8 cellular contexts compared by ENCODE assay signal in the genomic region with DNA sequence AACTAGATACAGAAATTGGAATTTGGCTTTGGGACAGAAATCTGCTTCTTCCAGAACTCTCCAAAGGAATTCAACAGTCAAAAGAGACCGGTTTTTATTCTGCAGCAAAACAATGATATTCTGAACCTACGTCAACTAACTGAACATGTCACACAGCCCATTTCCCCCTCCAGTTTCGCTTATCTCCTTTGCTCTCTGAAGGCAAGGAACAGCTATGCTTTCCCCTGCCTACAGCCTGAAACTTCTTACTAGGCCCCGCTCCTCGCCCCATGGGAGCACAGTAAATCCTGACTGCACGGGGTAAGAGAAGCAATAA. TPM values are rescaled to one million over a fixed set of nuclear protein-coding genes. Genes with fewer than 3 reads are reported as not detected.
DNase-seq lines count a peak whose midpoint lies in the region; ATAC-seq and TF ChIP-seq lines count a peak whose summit lies in the region.

No MANE protein-coding gene starts in this region.

- H3K9me3 ChIP-seq in SK-N-MC (ENCODE audit: low read depth, low read length) (no peaks in the 10 kb centered on the region), skeletal muscle satellite cell (replicated peaks; ENCODE audit: low read length) (no peaks in the 10 kb centered on the region)

- H3K27me3 ChIP-seq in skeletal muscle satellite cell (ENCODE audit: control insufficient read depth, insufficient read depth, low read length), result no peaks in the 10 kb centered on the region

- peak overlapping the region; percentile 86 for H3K4me2 ChIP-seq in skeletal muscle satellite cell (ENCODE audit: low read length)

- H3K9ac ChIP-seq in SK-N-MC (ENCODE audit: insufficient read length) (peak overlapping the region; percentile 73), skeletal muscle satellite cell (ENCODE audit: low read depth, low read length) (peak overlapping the region; percentile 84)

- H3K9me3 Mint-ChIP-seq in T-helper 2 cell treated with Interferon-gamma antibody and Interleukin-4, amounts not matched to agents 5 μg/mL and 100 μg/mL, for 36 hours, result no peaks in the 10 kb centered on the region

- H3K36me3 Mint-ChIP-seq in T-helper 2 cell treated with Interferon-gamma antibody and Interleukin-4, amounts not matched to agents 5 μg/mL and 100 μg/mL, for 36 hours (ENCODE audit: low read depth), result peaks cover 11% of the 10 kb centered on the region

- peak overlapping the region; percentile 94 for H3K27ac Mint-ChIP-seq in T-helper 2 cell treated with Interferon-gamma antibody and Interleukin-4, amounts not matched to agents 5 μg/mL and 100 μg/mL, for 36 hours

- peaks cover 35% of the 10 kb centered on the region for H3K4me1 Mint-ChIP-seq in T-helper 2 cell treated with Interferon-gamma antibody and Interleukin-4, amounts not matched to agents 5 μg/mL and 100 μg/mL, for 36 hours (ENCODE audit: low read depth)

- peaks cover 10% of the 10 kb centered on the region for H3K4me1 ChIP-seq in skeletal muscle satellite cell (ENCODE audit: control insufficient read depth, insufficient read depth, low read length)

- peak; percentile 35 for ATAC-seq in HG02938 (IDR thresholded peaks at IDR 0.05; ENCODE audit: unreplicated experiment)

- H3K36me3 ChIP-seq in SK-N-MC (ENCODE audit: insufficient read depth, low read length) (peaks cover 24% of the 10 kb centered on the region), skeletal muscle satellite cell (ENCODE audit: insufficient read depth, low read length) (peaks cover 14% of the 10 kb centered on the region)

- H3K27ac ChIP-seq in SK-N-MC, result no peak overlapping the region

- H3K27me3 Mint-ChIP-seq in T-helper 2 cell treated with Interferon-gamma antibody and Interleukin-4, amounts not matched to agents 5 μg/mL and 100 μg/mL, for 36 hours (ENCODE audit: low read depth), result no peaks in the 10 kb centered on the region

- no peak for DNase-seq in T-helper 2 cell treated with Interferon-gamma antibody and Interleukin-4, amounts not matched to agents 5 μg/mL and 100 μg/mL, for 36 hours (ENCODE audit: low spot score)
- no peak for DNase-seq in T-helper 2 cell
- no peak for DNase-seq in SK-N-MC (ENCODE audit: low read depth, low spot score)
- no peak for DNase-seq in fibroblast of mammary gland (ENCODE audit: low read depth)
- no peak for DNase-seq in NCI-H510A treated with DMSO at 0.1 percent for 48 hours (lab: John Stamatoyannopoulos, UW)
- no peak for DNase-seq in A172 (ENCODE audit: low spot score)

- TF ChIP-seq CTCF in fibroblast of mammary gland (conservative IDR thresholded peaks at IDR 0.05; ENCODE audit: control insufficient read depth, insufficient read depth, low read depth, low read length), result no peak

- H3K4me3 Mint-ChIP-seq in T-helper 2 cell treated with Interferon-gamma antibody and Interleukin-4, amounts not matched to agents 5 μg/mL and 100 μg/mL, for 36 hours, result peak overlapping the region; percentile 88

- H3K4me3 ChIP-seq in SK-N-MC (peak overlapping the region; percentile 81), fibroblast of mammary gland (ENCODE audit: control insufficient read depth, low read depth, low read length) (peak overlapping the region; percentile 95), skeletal muscle satellite cell (ENCODE audit: low read length) (peak overlapping the region; percentile 87)

RNA-seq across cellular contexts. Expression of gene SKIC3, which starts 0.5 kb away (rescaled TPM):
- 104 and 118 TPM in 2 replicates for total RNA-seq in skeletal muscle satellite cell (2012; rRNA removed)
- 83.3 and 94.5 TPM in 2 replicates for total RNA-seq in A172 (2014; rRNA removed; shearing (Covaris generic))

RNA-seq across cellular contexts. Expression of gene ARSK, which starts 0.6 kb away (rescaled TPM):
- 8.9 and 12.5 TPM in 2 replicates for total RNA-seq in skeletal muscle satellite cell (2012; rRNA removed)
- 18.3 and 21.3 TPM in 2 replicates for total RNA-seq in A172 (2014; rRNA removed; shearing (Covaris generic))
